1 cellular context compared by ENCODE assay signal in the genomic region with DNA sequence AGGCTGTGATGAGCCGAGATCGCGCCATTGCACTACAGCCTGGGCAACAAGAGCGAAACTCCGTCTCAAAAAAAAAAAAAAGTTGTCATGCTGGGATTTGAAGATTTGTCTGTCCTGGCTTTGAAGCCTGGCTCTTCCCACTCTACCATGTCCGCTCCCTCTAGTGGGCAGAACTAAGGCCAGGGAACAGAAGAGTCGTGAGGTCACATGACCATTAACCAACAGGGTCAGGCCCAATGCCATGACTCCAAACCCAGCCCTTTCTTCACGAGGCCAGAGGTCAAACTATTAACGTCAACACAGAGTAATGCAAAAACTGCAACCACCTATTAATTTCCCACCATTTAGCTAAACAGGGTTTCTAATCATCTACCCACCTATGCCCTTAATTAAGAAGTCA.
A peak's percentile ranks its signal among the peaks of the same experiment; 100 is the strongest.
TF ChIP-seq lines count a peak whose summit lies in the region.

No MANE protein-coding gene starts in this region.

TF ChIP-seq in K562, 482 proteins besides CTCF, POLR2A, EP300 and RAD21 (continued from another document):
- TF ChIP-seq, protein P1, sequence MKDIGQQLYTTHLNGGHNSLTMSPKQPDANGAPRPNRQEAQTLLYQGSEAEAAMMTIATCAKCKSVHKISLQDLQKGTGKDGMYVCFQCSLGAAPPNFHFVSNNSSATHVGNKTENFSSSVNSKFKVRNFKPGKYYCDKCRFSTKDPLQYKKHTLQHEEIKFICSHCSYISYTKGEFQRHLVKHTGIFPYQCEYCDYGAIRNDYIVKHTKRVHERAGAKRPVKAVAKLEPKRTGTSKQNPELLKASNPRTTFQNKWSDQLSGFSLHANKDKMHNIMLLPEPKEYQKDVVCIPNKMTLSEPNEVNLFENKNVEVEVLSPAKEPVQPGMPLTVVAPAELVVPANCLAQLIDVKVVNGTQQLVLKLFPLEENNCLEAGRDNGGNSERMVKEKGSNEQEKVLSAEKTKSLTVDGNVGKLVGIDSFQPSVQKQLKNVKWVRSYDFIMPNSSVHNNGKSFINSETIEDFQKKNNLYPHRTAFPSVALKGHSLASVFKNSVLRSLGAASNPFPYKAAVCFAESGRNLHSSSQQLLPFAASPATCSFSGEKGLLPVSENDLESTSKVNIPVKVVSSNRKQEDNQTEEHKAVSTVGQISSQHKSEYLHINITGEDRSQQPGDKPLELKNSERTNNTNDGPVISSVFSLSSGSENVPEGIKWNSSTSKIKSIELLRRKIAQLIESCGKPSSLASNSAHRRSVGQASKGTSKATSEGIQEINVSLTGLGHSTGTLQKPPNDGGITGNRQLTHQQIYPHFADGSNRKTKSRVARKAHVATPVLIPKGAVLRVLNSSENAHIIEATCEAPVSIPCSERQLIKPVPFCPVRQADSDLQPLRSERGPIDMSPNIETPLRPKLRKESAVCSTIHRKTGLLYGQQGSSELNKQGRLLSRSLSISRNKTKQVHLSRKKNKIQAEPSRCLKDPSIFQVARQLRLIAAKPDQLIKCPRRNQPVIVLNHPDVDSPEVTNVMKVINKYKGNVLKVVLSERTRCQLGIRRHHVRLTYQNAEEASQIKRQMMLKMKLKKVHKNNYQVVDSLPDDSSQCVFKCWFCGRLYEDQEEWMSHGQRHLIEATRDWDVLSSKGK (CRISPR knock-in tag; IDR thresholded peaks at IDR 0.05): no peak
- TF ChIP-seq TOE1 (IDR thresholded peaks at IDR 0.05; ENCODE audit: borderline replicate concordance) (peak; percentile 51; the same call in 1 of the 2 replicates), TOE1 (CRISPR knock-in tag; IDR thresholded peaks at IDR 0.05; ENCODE audit: borderline replicate concordance, low read depth) (no peak), KDM4B (IDR thresholded peaks at IDR 0.05; ENCODE audit: borderline replicate concordance in 2 of 2, low read depth in 1 of 2) (no peak), SPI1 (IDR thresholded peaks at IDR 0.05; ENCODE audit: borderline replicate concordance, low read depth, low read length) (no peak), RFX5 (IDR thresholded peaks at IDR 0.05; ENCODE audit: low read depth, low read length) (no peak), RAD51 (IDR thresholded peaks at IDR 0.05; ENCODE audit: borderline replicate concordance, low read depth) (peak; percentile 60; the same call in 1 of the 2 replicates)
- TF ChIP-seq, protein P2, sequence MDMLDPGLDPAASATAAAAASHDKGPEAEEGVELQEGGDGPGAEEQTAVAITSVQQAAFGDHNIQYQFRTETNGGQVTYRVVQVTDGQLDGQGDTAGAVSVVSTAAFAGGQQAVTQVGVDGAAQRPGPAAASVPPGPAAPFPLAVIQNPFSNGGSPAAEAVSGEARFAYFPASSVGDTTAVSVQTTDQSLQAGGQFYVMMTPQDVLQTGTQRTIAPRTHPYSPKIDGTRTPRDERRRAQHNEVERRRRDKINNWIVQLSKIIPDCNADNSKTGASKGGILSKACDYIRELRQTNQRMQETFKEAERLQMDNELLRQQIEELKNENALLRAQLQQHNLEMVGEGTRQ (CRISPR knock-in tag; IDR thresholded peaks at IDR 0.05): peak; percentile 51
TF ChIP-seq in K562: peak in this region for 4.
